ENCODE assay signal across 8 cellular contexts in genomic region chr22:46336119-46337078, GRCh38. TPM values are rescaled to one million over a fixed set of nuclear protein-coding genes. Genes with fewer than 3 reads are reported as not detected.
DNase-seq lines count a peak whose midpoint lies in the region; ATAC-seq and TF ChIP-seq lines count a peak whose summit lies in the region.

No MANE protein-coding gene starts in this region.

- H3K4me3 Mint-ChIP-seq in type B pancreatic cell = peak overlapping the region; percentile 93

- H3K36me3 ChIP-seq in ectodermal cell (ENCODE audit: control insufficient read depth, insufficient read depth, low read length) (peaks cover 5% of the 10 kb centered on the region), mucosa of descending colon (ENCODE audit: low read depth) (peaks cover 11% of the 10 kb centered on the region)

- CTCF ChIA-PET in RWPE1 (lab: Yijun Ruan, JAX) = interaction anchor here (0.8 kb wide), 1 partner anchor 120 kb away, joined by 4 read pairs; no protein-coding TSS in a partner anchor

- H3K4me1 ChIP-seq in ectodermal cell (ENCODE audit: control insufficient read depth, insufficient read depth, low read length) (no peaks in the 10 kb centered on the region), mucosa of descending colon (ENCODE audit: low read depth) (peaks cover 8% of the 10 kb centered on the region)

- ATAC-seq in GM21390 (IDR thresholded peaks at IDR 0.05; ENCODE audit: unreplicated experiment) (peak; percentile 9), mucosa of descending colon (peak; percentile 58), HG03457 (IDR thresholded peaks at IDR 0.05; ENCODE audit: unreplicated experiment) (no peak)

- DNase-seq in AG08395 (ENCODE audit: low spot score) (peak; percentile 38), RWPE1 (ENCODE audit: low spot score) (no peak), mucosa of descending colon (peak in 2 of 3 donors; percentile 37 to 62), type B pancreatic cell (ENCODE audit: extremely low spot score, unreplicated experiment) (no peak), AML-193 (lab: John Stamatoyannopoulos, UW) (no peak)

- peaks cover 12% of the 10 kb centered on the region for H3K4me1 Mint-ChIP-seq in type B pancreatic cell (ENCODE audit: unreplicated experiment)

- H3K9me3 ChIP-seq in ectodermal cell (ENCODE audit: control insufficient read depth, low read length) (no peaks in the 10 kb centered on the region), mucosa of descending colon (no peaks in the 10 kb centered on the region)

- H3K27ac Mint-ChIP-seq in type B pancreatic cell = peak overlapping the region; percentile 79

- peak overlapping the region; percentile 82 for H3K27ac ChIP-seq in RWPE1
- H3K27ac ChIP-seq in ectodermal cell (ENCODE audit: insufficient read depth, low read depth, low read length, poor library complexity, severe bottlenecking) = no peak overlapping the region

- no peaks in the 10 kb centered on the region for H3K27me3 ChIP-seq in ectodermal cell (ENCODE audit: control insufficient read depth, insufficient read depth, low read length, poor library complexity, severe bottlenecking)

- intact Hi-C loops in mucosa of descending colon (cut with DNase I, micrococcal nuclease) = no loop called here

- H3K4me3 ChIP-seq in ectodermal cell (ENCODE audit: insufficient read depth, low read depth, low read length) (peak overlapping the region; percentile 99), mucosa of descending colon (peak overlapping the region; percentile 90)

- no peaks in the 10 kb centered on the region for H3K27me3 Mint-ChIP-seq in type B pancreatic cell

- peaks cover 15% of the 10 kb centered on the region for H3K36me3 Mint-ChIP-seq in type B pancreatic cell

- 13 to 17% methylated on average over 42 of the region's 42 CpGs for WGBS in ectodermal cell, 2 experiments

- TF ChIP-seq CTCF in RWPE1 (conservative IDR thresholded peaks at IDR 0.05; ENCODE audit: low read depth) (no peak), mucosa of descending colon (IDR thresholded peaks at IDR 0.05) (no peak), type B pancreatic cell (conservative IDR thresholded peaks at IDR 0.05) (no peak)

- H3K9me3 Mint-ChIP-seq in type B pancreatic cell = no peaks in the 10 kb centered on the region

- POLR2A ChIA-PET in RWPE1 (lab: Yijun Ruan, JAX; ENCODE audit: low non-redundant PET) = no interaction called here

RNA-seq across cellular contexts. Expression of gene TRMU, which starts 0.9 kb away (rescaled TPM):
- polyA plus RNA-seq in ectodermal cell (2013, experiment 1 of 4) = 62.5 TPM
- 47.5 TPM for polyA plus RNA-seq in ectodermal cell (2013, experiment 2 of 4)
- polyA plus RNA-seq in ectodermal cell (2013, experiment 3 of 4) = 38.2 TPM
- polyA plus RNA-seq in ectodermal cell (2013, experiment 4 of 4) = 44.7 TPM
- 10 to 100 TPM; 40.5 to 41.5 (median 41.2) TPM for total RNA-seq in mucosa of descending colon
- total RNA-seq in type B pancreatic cell (ENCODE audit: low replicate concordance) = 46.6 and 68.4 TPM in 2 replicates

RNA-seq across cellular contexts. Expression of gene GTSE1, which starts 39.7 kb away (rescaled TPM):
- polyA plus RNA-seq in ectodermal cell (2013, experiment 1 of 4) = 49.7 TPM
- 38.5 TPM for polyA plus RNA-seq in ectodermal cell (2013, experiment 2 of 4)
- 38.4 TPM for polyA plus RNA-seq in ectodermal cell (2013, experiment 3 of 4)
- polyA plus RNA-seq in ectodermal cell (2013, experiment 4 of 4) = 35.6 TPM
- total RNA-seq in mucosa of descending colon (10 to 100 TPM in 1 of 3 donors, 1 to 10 TPM in 2; 1.6 to 10.9 (median 3.6) TPM), type B pancreatic cell (ENCODE audit: low replicate concordance) (12.3 and 39.6 TPM in 2 replicates)

Comparison
In these comparisons a context has a peak if more than half of its experiments do, and no peak if none do; other contexts are left out.
1. DNase-seq: peak in AG08395 (single experiment) and mucosa of descending colon (2 of 3); none in RWPE1 (single experiment), type B pancreatic cell (single experiment) and AML-193 (0 of 2).